Comparison of ENCODE assay signal across 17 cellular contexts in the genomic region with DNA sequence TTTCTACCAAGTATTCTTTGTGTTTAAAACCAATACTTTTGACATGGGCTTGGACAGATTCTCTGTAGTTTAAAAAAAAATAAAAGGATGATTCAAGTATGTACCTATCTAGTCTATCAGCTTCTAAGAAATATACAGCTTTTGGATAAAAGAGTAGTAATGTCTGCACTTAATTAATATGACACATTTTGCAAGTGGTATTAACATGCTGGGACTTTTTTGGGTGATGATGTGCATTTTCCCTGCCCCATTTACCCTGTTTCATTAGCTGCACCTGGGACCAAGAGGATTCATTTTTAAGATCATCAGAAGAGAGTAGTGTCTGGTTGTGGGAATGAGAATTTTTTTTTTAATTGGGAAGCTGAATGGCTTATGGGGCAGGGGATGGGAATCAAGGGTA.
DNase-seq lines count a peak whose midpoint lies in the region; ATAC-seq, FAIRE-seq and TF ChIP-seq lines count a peak whose summit lies in the region.
"Had no signal": no experiment of that assay in that cellular context is flagged by ENCODE, and none has a peak within 500 bp of the region (broad histone marks: within the 10 kb centered on the region; RNA-seq: fewer than 3 reads in every experiment).

No MANE protein-coding gene starts in this region.

- peaks cover 43% of the 10 kb centered on the region for H3K36me3 ChIP-seq in CD4-positive, CD25-positive, alpha-beta regulatory T cell (ENCODE audit: control insufficient read depth, insufficient read depth, low read length)

- peak overlapping the region; percentile 60 for H3K27ac ChIP-seq in CD4-positive, CD25-positive, alpha-beta regulatory T cell (ENCODE audit: insufficient read depth, low read length, poor library complexity, severe bottlenecking)
- H3K27ac ChIP-seq: BLaER1 treated with 17β-estradiol and CSF1 and Interleukin-3, amounts not matched to agents 10 nM and 100 nM; KMS-11; parathyroid adenoma had no signal

- peaks cover 0 to 9% (median 0%) of the 10 kb centered on the region in 7 donors for H3K9me3 Mint-ChIP-seq in CD4-positive, CD25-positive, alpha-beta regulatory T cell
- peaks cover 17% of the 10 kb centered on the region for H3K9me3 Mint-ChIP-seq in activated CD8-positive, alpha-beta T cell treated with anti-CD3 and anti-CD28 coated beads for 36 hours
- no peaks in the 10 kb centered on the region for H3K9me3 Mint-ChIP-seq in immature natural killer cell
- H3K9me3 Mint-ChIP-seq: type B pancreatic cell had no signal

- peaks cover 56% of the 10 kb centered on the region for H3K4me1 ChIP-seq in CD4-positive, CD25-positive, alpha-beta regulatory T cell (ENCODE audit: control insufficient read depth, insufficient read depth, low read length, poor library complexity, severe bottlenecking)

- H3K4me1 Mint-ChIP-seq in CD4-positive, CD25-positive, alpha-beta regulatory T cell: peaks cover 40 to 83% (median 68%) of the 10 kb centered on the region in 4 donors
- peaks cover 85% of the 10 kb centered on the region for H3K4me1 Mint-ChIP-seq in activated CD8-positive, alpha-beta T cell treated with anti-CD3 and anti-CD28 coated beads for 36 hours (ENCODE audit: low read depth)
- H3K4me1 Mint-ChIP-seq in immature natural killer cell: peaks cover 44 to 75% of the 10 kb centered on the region in 2 donors

- H3K4me3 Mint-ChIP-seq in CD4-positive, CD25-positive, alpha-beta regulatory T cell: peak overlapping the region; percentile 16 to 67 (median 42)
- peak overlapping the region; percentile 61 for H3K4me3 Mint-ChIP-seq in activated CD8-positive, alpha-beta T cell treated with anti-CD3 and anti-CD28 coated beads for 36 hours
- H3K4me3 Mint-ChIP-seq in immature natural killer cell: peak overlapping the region in 2 of 5 donors; percentile 7 to 25
- H3K4me3 Mint-ChIP-seq: type B pancreatic cell had no signal

- peak overlapping the region; percentile 63 for H3K4me3 ChIP-seq in CD4-positive, CD25-positive, alpha-beta regulatory T cell (ENCODE audit: low read depth, low read length)
- H3K4me3 ChIP-seq: BLaER1 treated with 17β-estradiol and CSF1 and Interleukin-3, amounts not matched to agents 10 nM and 100 nM; gastrocnemius medialis had no signal

- H3K27ac Mint-ChIP-seq in CD4-positive, CD25-positive, alpha-beta regulatory T cell: peak overlapping the region; percentile 43 to 89 (median 64)
- H3K27ac Mint-ChIP-seq in activated CD8-positive, alpha-beta T cell treated with anti-CD3 and anti-CD28 coated beads for 36 hours: peak overlapping the region; percentile 95
- H3K27ac Mint-ChIP-seq in immature natural killer cell: peak overlapping the region in 4 of 6 donors; percentile 8 to 48 (median 24)
- H3K27ac Mint-ChIP-seq: type B pancreatic cell had no signal

- no peak for TF ChIP-seq CTCF in activated CD8-positive, alpha-beta T cell treated with anti-CD3 and anti-CD28 coated beads for 36 hours (IDR thresholded peaks at IDR 0.05)

- peaks cover 39% of the 10 kb centered on the region for H3K36me3 Mint-ChIP-seq in CD4-positive, CD25-positive, alpha-beta regulatory T cell
- H3K36me3 Mint-ChIP-seq in activated CD8-positive, alpha-beta T cell treated with anti-CD3 and anti-CD28 coated beads for 36 hours (ENCODE audit: low read depth): peaks cover 53% of the 10 kb centered on the region
- peaks cover 6 to 17% (median 16%) of the 10 kb centered on the region in 3 donors for H3K36me3 Mint-ChIP-seq in immature natural killer cell
- H3K36me3 Mint-ChIP-seq: type B pancreatic cell had no signal

- peaks cover 0 to 3% of the 10 kb centered on the region in 2 experiments for H3K9me3 ChIP-seq in CD4-positive, CD25-positive, alpha-beta regulatory T cell (ENCODE audit: control insufficient read depth in 2 of 2, low read length in 2 of 2)
- H3K9me3 ChIP-seq: gastrocnemius medialis had no signal

- intact Hi-C loops in activated CD8-positive, alpha-beta T cell treated with anti-CD3 and anti-CD28 coated beads for 36 hours (cut with micrococcal nuclease): loop anchor here (1.0 to 5.0 kb wide), 4 partner anchors 9 to 137 kb away; no protein-coding TSS in a partner anchor

- peak; percentile 21 for FAIRE-seq in GM19239 (lab: Jason Lieb, UNC)
- FAIRE-seq: endothelial cell of umbilical vein had no signal

- H3K27me3 Mint-ChIP-seq in CD4-positive, CD25-positive, alpha-beta regulatory T cell: no peaks in the 10 kb centered on the region
- no peaks in the 10 kb centered on the region for H3K27me3 Mint-ChIP-seq in activated CD8-positive, alpha-beta T cell treated with anti-CD3 and anti-CD28 coated beads for 36 hours
- peaks cover 0 to 5% (median 2%) of the 10 kb centered on the region in 3 donors for H3K27me3 Mint-ChIP-seq in immature natural killer cell (ENCODE audit: low read depth in 3 of 3)
- H3K27me3 Mint-ChIP-seq: type B pancreatic cell had no signal

- H3K27me3 ChIP-seq in CD4-positive, CD25-positive, alpha-beta regulatory T cell (ENCODE audit: control insufficient read depth, insufficient read depth, low read length): no peaks in the 10 kb centered on the region
- H3K27me3 ChIP-seq: BLaER1 treated with 17β-estradiol and CSF1 and Interleukin-3, amounts not matched to agents 10 nM and 100 nM; gastrocnemius medialis had no signal

- DNase-seq in CD4-positive, CD25-positive, alpha-beta regulatory T cell: no peak
- DNase-seq in GM19239 (ENCODE audit: insufficient read length, low spot score) (no peak), immature natural killer cell (no peak), dermis blood vessel endothelial cell (no peak), KG1 (lab: John Stamatoyannopoulos, UW) (no peak), NCI-H2227 treated with DMSO at 0.1 percent for 48 hours (lab: John Stamatoyannopoulos, UW) (no peak)
- peak; percentile 69 for DNase-seq in activated CD8-positive, alpha-beta T cell treated with anti-CD3 and anti-CD28 coated beads for 36 hours
- DNase-seq: DMS79; gastrocnemius medialis; NCI-H1436; stimulated activated CD4-positive, alpha-beta T cell treated with anti-CD3 and anti-CD28 coated beads, Interleukin-12 subunit alpha, Interleukin-12 subunit beta, amount 100 ng/mL, for 4 hours had no signal

- CTCF ChIA-PET in activated CD8-positive, alpha-beta T cell treated with anti-CD3 and anti-CD28 coated beads for 36 hours (lab: Charles Lee): interaction anchor here (0.8 to 2.9 kb wide), 13 partner anchors 9 to 82 kb away, joined by 3 to 36 read pairs (median 4); no protein-coding TSS in a partner anchor

- ATAC-seq in CD4-positive, CD25-positive, alpha-beta regulatory T cell (ENCODE audit: low read depth in 2 of 2): peak; percentile 31 to 38
- ATAC-seq in activated CD8-positive, alpha-beta T cell treated with anti-CD3 and anti-CD28 coated beads for 36 hours: peak; percentile 42
- no peak for ATAC-seq in esophagus mucosa
- ATAC-seq: gastrocnemius medialis had no signal

- POLR2A ChIA-PET in activated CD8-positive, alpha-beta T cell treated with anti-CD3 and anti-CD28 coated beads for 36 hours (lab: Charles Lee): interaction anchor here (0.8 to 2.9 kb wide), 10 partner anchors 10 to 88 kb away, joined by 3 to 143 read pairs (median 4); no protein-coding TSS in a partner anchor

Comparison
In these comparisons a context has a peak if more than half of its experiments do, and no peak if none do; other contexts are left out.
1. H3K27ac Mint-ChIP-seq: peak in every context shown above with its lines; median percentile 95 in activated CD8-positive, alpha-beta T cell treated with anti-CD3 and anti-CD28 coated beads for 36 hours; 64 in CD4-positive, CD25-positive, alpha-beta regulatory T cell; 24 in immature natural killer cell.